8 cellular contexts compared by ENCODE assay signal in genomic region chr14:36083317-36083716, GRCh38.
"Had no signal": no experiment of that assay in that cellular context is flagged by ENCODE, and none has a peak within 500 bp of the region (broad histone marks: within the 10 kb centered on the region; RNA-seq: fewer than 3 reads in every experiment).

No MANE protein-coding gene starts in this region.

- FAIRE-seq: G401.6, GM12878, GM12891, GM12892, GM18507, GM19239 had no signal

- DNase-seq: GDM1, GF-D8 had no signal

- ATAC-seq: GM12878 had no signal

- H3K4me3 ChIP-seq: GM12878 had no signal
